ENCODE assay signal across 9 cellular contexts in the genomic region with DNA sequence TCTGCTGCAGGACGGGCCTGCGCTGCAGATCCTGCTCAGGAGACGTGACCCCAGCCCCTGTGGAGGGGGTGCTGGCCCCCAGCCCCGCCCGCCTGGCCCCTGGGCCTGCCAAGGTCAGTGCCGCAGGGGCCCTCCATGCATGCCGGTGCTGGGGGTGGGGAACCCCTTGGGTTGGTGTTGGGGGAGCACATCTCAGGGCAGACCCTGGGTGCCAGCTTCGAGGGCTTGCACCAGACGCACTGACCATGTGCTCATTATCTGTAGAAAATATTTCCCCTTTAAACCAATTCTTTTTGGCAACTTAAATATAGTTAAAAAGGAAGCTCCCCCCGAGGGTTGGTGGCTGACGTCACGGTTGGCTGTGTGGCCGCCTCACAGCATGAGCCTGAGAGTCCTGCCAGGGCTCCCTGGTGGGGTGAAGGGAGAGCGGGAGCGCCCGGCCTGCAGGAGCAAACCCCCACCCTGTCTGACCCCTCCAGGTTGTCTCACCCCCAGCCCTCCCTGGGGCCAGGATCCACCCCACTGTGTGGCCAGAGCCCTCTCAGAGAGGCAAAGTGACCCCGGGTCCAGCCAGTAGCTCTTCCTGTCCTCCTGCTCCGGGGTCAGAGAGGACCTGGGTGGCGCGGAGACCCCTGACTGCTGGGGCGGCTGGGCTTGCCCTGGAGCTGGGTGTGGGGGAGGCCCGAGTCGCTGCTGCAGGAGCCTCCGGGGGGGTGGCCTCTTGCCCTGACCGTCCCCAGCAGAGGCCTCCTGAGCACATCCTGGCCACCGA.
A peak's percentile ranks its signal among the peaks of the same experiment; 100 is the strongest.
DNase-seq lines count a peak whose midpoint lies in the region; ATAC-seq, FAIRE-seq and TF ChIP-seq lines count a peak whose summit lies in the region.
"Had no signal": no experiment of that assay in that cellular context is flagged by ENCODE, and none has a peak within 500 bp of the region (broad histone marks: within the 10 kb centered on the region; RNA-seq: fewer than 3 reads in every experiment).

No MANE protein-coding gene starts in this region.

- no peak for TF ChIP-seq CTCF in NB4 (IDR thresholded peaks at IDR 0.05; ENCODE audit: low read depth, low read length)

- FAIRE-seq in urothelium cell line (lab: Jason Lieb, UNC), result no peak
- FAIRE-seq: astrocyte had no signal

- no peak for TF ChIP-seq POLR2A in NB4 (IDR thresholded peaks at IDR 0.05; ENCODE audit: extremely low read depth, insufficient read length)

- peak overlapping the region; percentile 13 for H3K27ac ChIP-seq in effector memory CD4-positive, alpha-beta T cell (ENCODE audit: insufficient read depth, low read length, poor library complexity, severe bottlenecking)
- H3K27ac ChIP-seq: HL-60, prostate gland had no signal

- no peaks in the 10 kb centered on the region for H3K27me3 ChIP-seq in effector memory CD4-positive, alpha-beta T cell (replicated peaks; ENCODE audit: control insufficient read depth, insufficient read depth, low read length, poor library complexity, severe bottlenecking)

- no peaks in the 10 kb centered on the region for H3K36me3 ChIP-seq in effector memory CD4-positive, alpha-beta T cell (ENCODE audit: control insufficient read depth, insufficient read depth, low read length)
- H3K36me3 ChIP-seq: prostate gland had no signal

- H3K4me1 ChIP-seq in effector memory CD4-positive, alpha-beta T cell (ENCODE audit: control insufficient read depth, insufficient read depth, low read length, poor library complexity, severe bottlenecking), result peaks cover 36% of the 10 kb centered on the region

- no peak for ATAC-seq in stimulated activated naive CD8-positive, alpha-beta T cell treated with anti-CD3 and anti-CD28 coated beads, Interleukin-15, Interleukin-2, amounts not matched to agents 100 U/mL and 50 U/mL, for 24 hours
- no peak for ATAC-seq in HG02610 (IDR thresholded peaks at IDR 0.05; ENCODE audit: unreplicated experiment)
- ATAC-seq: activated CD4-positive, CD25-positive, alpha-beta regulatory T cell treated with anti-CD3 and anti-CD28 coated beads, Interleukin-2, amount 50 U/mL, for 24 hours had no signal

- no peak overlapping the region for H3K4me3 ChIP-seq in NB4 (ENCODE audit: low read depth, low read length)
- H3K4me3 ChIP-seq in effector memory CD4-positive, alpha-beta T cell (ENCODE audit: insufficient read depth, low read depth, low read length, poor library complexity, severe bottlenecking), result no peak overlapping the region
- H3K4me3 ChIP-seq: prostate gland had no signal

- peak; percentile 45 for DNase-seq in NB4 (ENCODE audit: low read depth)
- no peak for DNase-seq in effector memory CD4-positive, alpha-beta T cell
- DNase-seq in stimulated activated naive CD8-positive, alpha-beta T cell treated with anti-CD3 and anti-CD28 coated beads, Interleukin-15, Interleukin-2, amounts not matched to agents 100 U/mL and 50 U/mL, for 24 hours, result peak; percentile 41
- DNase-seq in urothelium cell line (ENCODE audit: low spot score), result no peak

- no peaks in the 10 kb centered on the region for H3K9me3 ChIP-seq in effector memory CD4-positive, alpha-beta T cell (ENCODE audit: control insufficient read depth, low read length)
- H3K9me3 ChIP-seq: prostate gland had no signal

Comparison
In these comparisons a context has a peak if more than half of its experiments do, and no peak if none do; other contexts are left out.
1. DNase-seq: peak in NB4 (single experiment) and stimulated activated naive CD8-positive, alpha-beta T cell treated with anti-CD3 and anti-CD28 coated beads, Interleukin-15, Interleukin-2, amounts not matched to agents 100 U/mL and 50 U/mL, for 24 hours (single experiment); none in effector memory CD4-positive, alpha-beta T cell (0 of 3) and urothelium cell line (single experiment).